Comparison of ENCODE assay signal across 26 cellular contexts in genomic region chr1:67607286-67607685, GRCh38.
"Had no signal": no experiment of that assay in that cellular context is flagged by ENCODE, and none has a peak within 500 bp of the region (broad histone marks: within the 10 kb centered on the region; RNA-seq: fewer than 3 reads in every experiment).

No MANE protein-coding gene starts in this region.

- H3K4me3 ChIP-seq: coronary artery, dorsolateral prefrontal cortex, esophagus squamous epithelium, gastrocnemius medialis, heart right ventricle, left lung, lower lobe of right lung, mucosa of descending colon had no signal

- ATAC-seq: esophagus mucosa, gastrocnemius medialis, heart right ventricle, left cardiac atrium, left lung, left ventricle myocardium superior, lower lobe of right lung, mucosa of descending colon had no signal

- DNase-seq: dermis blood vessel endothelial cell; dorsolateral prefrontal cortex; effector CD4-positive, alpha-beta T cell; effector memory CD4-positive, alpha-beta T cell; erythroblast; esophagus squamous epithelium; foreskin fibroblast; foreskin melanocyte; gastrocnemius medialis; glutamatergic neuron; head of caudate nucleus; heart right ventricle; hippocampal formation; left cardiac atrium; left lung; left ventricle myocardium superior; lower lobe of right lung; mesenchymal stem cell; mucosa of descending colon had no signal

- H3K9me3 ChIP-seq: esophagus squamous epithelium, gastrocnemius medialis, left lung, lower lobe of right lung, mucosa of descending colon had no signal

- H3K4me1 ChIP-seq: gastrocnemius medialis, heart right ventricle, left lung, lower lobe of right lung had no signal

- H3K27ac Mint-ChIP-seq: mesothelial cell of epicardium had no signal

- H3K4me3 Mint-ChIP-seq: mesothelial cell of epicardium had no signal

- H3K36me3 ChIP-seq: esophagus squamous epithelium, gastrocnemius medialis, heart right ventricle, left lung, lower lobe of right lung had no signal

- H3K27me3 ChIP-seq: dorsolateral prefrontal cortex, esophagus squamous epithelium, gastrocnemius medialis, heart right ventricle, left lung had no signal

- H3K36me3 Mint-ChIP-seq: mesothelial cell of epicardium had no signal

- FAIRE-seq: colon, endometrium, islet of Langerhans had no signal

- H3K27ac ChIP-seq: coronary artery, dorsolateral prefrontal cortex, epithelial cell of prostate, esophagus squamous epithelium, gastrocnemius medialis, heart right ventricle, left lung, lower lobe of right lung had no signal
